8 cellular contexts compared by ENCODE assay signal in genomic region chr1:54404939-54405880, GRCh38. TPM values are rescaled to one million over a fixed set of nuclear protein-coding genes. Genes with fewer than 3 reads are reported as not detected.
DNase-seq lines count a peak whose midpoint lies in the region; ATAC-seq and TF ChIP-seq lines count a peak whose summit lies in the region.

No MANE protein-coding gene starts in this region.

- peak overlapping the region; percentile 59 to 60 for H3K4ac ChIP-seq in mesenchymal stem cell (ENCODE audit: low read depth in 1 of 2, low read length in 2 of 2)

- peaks cover 38% of the 10 kb centered on the region for H3K4me1 ChIP-seq in PC-3 (ENCODE audit: insufficient read depth, low read length)
- H3K4me1 ChIP-seq in colonic mucosa: peaks cover 17% of the 10 kb centered on the region
- H3K4me1 ChIP-seq in mesenchymal stem cell (ENCODE audit: control insufficient read depth, insufficient read depth, low read depth, low read length): peaks cover 23% of the 10 kb centered on the region
- peaks cover 42% of the 10 kb centered on the region for H3K4me1 ChIP-seq in upper lobe of right lung

- no peaks in the 10 kb centered on the region for H3K9me3 Mint-ChIP-seq in activated CD8-positive, alpha-beta memory T cell treated with anti-CD3 and anti-CD28 coated beads, Interleukin-2, amount 10 ng/mL, durations not matched to agents 7 days and 5 days (ENCODE audit: low read depth)

- WGBS in mesenchymal stem cell: 2% methylated on average over 29 of the region's 91 CpGs

- H2BK5ac ChIP-seq in mesenchymal stem cell (ENCODE audit: low read depth, low read length, poor library complexity, severe bottlenecking): no peak overlapping the region

- intact Hi-C loops in PC-3 (cut with micrococcal nuclease): loop anchor here (5.0 to 10.0 kb wide), 4 partner anchors 153 to 1078 kb away; partner anchors contain the start of genes CYB5RL, LRP8 and MRPL37
- intact Hi-C loops in colonic mucosa (cut with DNase I): loop anchor here (5.0 to 10.0 kb wide), 2 partner anchors 283 to 330 kb away; no protein-coding TSS in a partner anchor
- intact Hi-C loops in upper lobe of right lung (cut with DNase I): loop anchor here (5.0 kb wide), 1 partner anchor 82 kb away; no protein-coding TSS in a partner anchor

- H3K27ac ChIP-seq in PC-3 (ENCODE audit: low read length) (no peak overlapping the region), colonic mucosa (no peak overlapping the region), mesenchymal stem cell (ENCODE audit: low read length, poor library complexity, severe bottlenecking) (no peak overlapping the region), upper lobe of right lung (peak overlapping the region; percentile 38)

- no peak for ATAC-seq in activated CD8-positive, alpha-beta memory T cell treated with anti-CD3 and anti-CD28 coated beads, Interleukin-2, amount 10 ng/mL, durations not matched to agents 7 days and 5 days
- ATAC-seq in PC-3: no peak
- peak; percentile 10 for ATAC-seq in upper lobe of right lung
- ATAC-seq in HG03469 (IDR thresholded peaks at IDR 0.05; ENCODE audit: unreplicated experiment): no peak

- DNase-seq in activated CD8-positive, alpha-beta memory T cell treated with anti-CD3 and anti-CD28 coated beads, Interleukin-2, amount 10 ng/mL, durations not matched to agents 7 days and 5 days: peak; percentile 52
- no peak for DNase-seq in activated CD8-positive, alpha-beta memory T cell treated with anti-CD3 and anti-CD28 coated beads for 24 hours
- DNase-seq in PC-3: peak; percentile 18
- DNase-seq in colonic mucosa: no peak
- DNase-seq in mesenchymal stem cell: peak; percentile 31
- peak; percentile 72 for DNase-seq in upper lobe of right lung
- no peak for DNase-seq in NCI-H1694 treated with DMSO at 0.1 percent for 48 hours (lab: John Stamatoyannopoulos, UW)

- peak overlapping the region; percentile 53 for H3K27ac Mint-ChIP-seq in activated CD8-positive, alpha-beta memory T cell treated with anti-CD3 and anti-CD28 coated beads, Interleukin-2, amount 10 ng/mL, durations not matched to agents 7 days and 5 days

- H3K9me3 ChIP-seq in PC-3 (ENCODE audit: low read length) (no peaks in the 10 kb centered on the region), colonic mucosa (no peaks in the 10 kb centered on the region), mesenchymal stem cell (ENCODE audit: control insufficient read depth, low read length) (no peaks in the 10 kb centered on the region), upper lobe of right lung (no peaks in the 10 kb centered on the region)

- H2AK5ac ChIP-seq in mesenchymal stem cell (ENCODE audit: low read length, severe bottlenecking): no peak overlapping the region

- TF ChIP-seq CTCF in PC-3 (conservative IDR thresholded peaks at IDR 0.05; ENCODE audit: low read depth, low read length) (0 out of 2 replicates have a peak, but pooled peaks have one; percentile 17), colonic mucosa (IDR thresholded peaks at IDR 0.05) (no peak), upper lobe of right lung (IDR thresholded peaks at IDR 0.05) (no peak)

- peaks cover 16% of the 10 kb centered on the region for H3K79me2 ChIP-seq in PC-3 (ENCODE audit: low read length)

- H3K14ac ChIP-seq in mesenchymal stem cell (ENCODE audit: low read length in 2 of 2): peak overlapping the region; percentile 36 to 87

- peak overlapping the region; percentile 73 for H4K8ac ChIP-seq in mesenchymal stem cell (ENCODE audit: low read length)

- H4K20me1 ChIP-seq in PC-3 (ENCODE audit: low read length): peaks cover 8% of the 10 kb centered on the region; the same call in 1 of the 2 replicates

- H3K4me1 Mint-ChIP-seq in activated CD8-positive, alpha-beta memory T cell treated with anti-CD3 and anti-CD28 coated beads, Interleukin-2, amount 10 ng/mL, durations not matched to agents 7 days and 5 days: peaks cover 72% of the 10 kb centered on the region

- POLR2A ChIA-PET in PC-3 (lab: Charles Lee; ENCODE audit: unreplicated experiment): no interaction called here

- peak overlapping the region; percentile 82 for H3K4me3 ChIP-seq in PC-3 (ENCODE audit: low read length)
- peak overlapping the region; percentile 92 for H3K4me3 ChIP-seq in colonic mucosa
- H3K4me3 ChIP-seq in mesenchymal stem cell (ENCODE audit: insufficient read depth in 1 of 2, low read depth in 1 of 2, low read length in 2 of 2): peak overlapping the region; percentile 84 to 87
- peak overlapping the region; percentile 64 for H3K4me3 ChIP-seq in upper lobe of right lung

- H2BK15ac ChIP-seq in mesenchymal stem cell (ENCODE audit: low read depth, poor library complexity, severe bottlenecking): peak overlapping the region; percentile 38

- peak overlapping the region; percentile 71 to 83 for H3K18ac ChIP-seq in mesenchymal stem cell (ENCODE audit: low read depth in 1 of 2, low read length in 2 of 2)

- H2BK120ac ChIP-seq in mesenchymal stem cell (ENCODE audit: low read depth, low read length): peak overlapping the region; percentile 54

- H4K91ac ChIP-seq in mesenchymal stem cell (ENCODE audit: low read length): peak overlapping the region; percentile 57

- CTCF ChIA-PET in activated CD8-positive, alpha-beta memory T cell treated with anti-CD3 and anti-CD28 coated beads, Interleukin-2, amount 10 ng/mL, durations not matched to agents 7 days and 5 days (lab: Charles Lee): interaction anchor here (0.6 to 2.5 kb wide), 4 partner anchors 64 to 336 kb away, joined by 3 to 21 read pairs (median 4); no protein-coding TSS in a partner anchor
- CTCF ChIA-PET in PC-3 (lab: Charles Lee): no interaction called here

- H3K79me1 ChIP-seq in mesenchymal stem cell (replicated peaks; ENCODE audit: low read length, poor library complexity, severe bottlenecking): peaks cover 30% of the 10 kb centered on the region

- H3K36me3 ChIP-seq in PC-3 (ENCODE audit: low read depth, low read length) (peaks cover 9% of the 10 kb centered on the region; the same call in 1 of the 2 replicates), colonic mucosa (peaks cover 6% of the 10 kb centered on the region), mesenchymal stem cell (ENCODE audit: control insufficient read depth in 1 of 2, insufficient read depth in 2 of 2, low read depth in 1 of 2, low read length in 2 of 2) (peaks cover 6 to 32% of the 10 kb centered on the region in 2 experiments), upper lobe of right lung (peaks cover 20% of the 10 kb centered on the region)

- peak overlapping the region; percentile 82 for H3K4me3 Mint-ChIP-seq in activated CD8-positive, alpha-beta memory T cell treated with anti-CD3 and anti-CD28 coated beads, Interleukin-2, amount 10 ng/mL, durations not matched to agents 7 days and 5 days

- H3K23ac ChIP-seq in mesenchymal stem cell (ENCODE audit: low read length in 2 of 2): peak overlapping the region in 1 of 2 experiments; percentile 90

- H2BK12ac ChIP-seq in mesenchymal stem cell (ENCODE audit: low read length in 2 of 2): peak overlapping the region in 1 of 2 experiments; percentile 51

- H3K27me3 ChIP-seq in PC-3 (ENCODE audit: low read length) (no peaks in the 10 kb centered on the region), colonic mucosa (no peaks in the 10 kb centered on the region), mesenchymal stem cell (ENCODE audit: control insufficient read depth in 1 of 2, insufficient read depth in 1 of 2, low read length in 2 of 2) (no peaks in the 10 kb centered on the region), upper lobe of right lung (no peaks in the 10 kb centered on the region)

- H3K4me2 ChIP-seq in PC-3 (ENCODE audit: low read length): peak overlapping the region; percentile 96
- peak overlapping the region; percentile 85 for H3K4me2 ChIP-seq in mesenchymal stem cell (ENCODE audit: low read length, poor library complexity, severe bottlenecking)

- no TSS peak for BruUV-seq in PC-3 (replicated peaks; lab: Mats Ljungman, UMichigan)

- peaks cover 5% of the 10 kb centered on the region for H3F3A ChIP-seq in PC-3 (ENCODE audit: low read length, unreplicated experiment)

- peaks cover 40% of the 10 kb centered on the region for H3K36me3 Mint-ChIP-seq in activated CD8-positive, alpha-beta memory T cell treated with anti-CD3 and anti-CD28 coated beads, Interleukin-2, amount 10 ng/mL, durations not matched to agents 7 days and 5 days

- H3K9ac ChIP-seq in PC-3 (ENCODE audit: low read length) (0 out of 2 replicates have a peak overlapping the region, but pooled peaks have one; percentile 30), colonic mucosa (ENCODE audit: low read depth in 2 of 2, low read length in 2 of 2) (peak overlapping the region; percentile 71 to 84), mesenchymal stem cell (ENCODE audit: low read length) (peak overlapping the region; percentile 76)

- H2AFZ ChIP-seq in PC-3 (ENCODE audit: low read length): peak overlapping the region; percentile 68; the same call in 1 of the 2 replicates
- H2AFZ ChIP-seq in mesenchymal stem cell (ENCODE audit: low read depth, low read length): no peak overlapping the region

- no peaks in the 10 kb centered on the region for H3K9me2 ChIP-seq in PC-3 (replicated peaks; ENCODE audit: low read length)

- H3K27me3 Mint-ChIP-seq in activated CD8-positive, alpha-beta memory T cell treated with anti-CD3 and anti-CD28 coated beads, Interleukin-2, amount 10 ng/mL, durations not matched to agents 7 days and 5 days: no peaks in the 10 kb centered on the region

RNA-seq across cellular contexts. Expression of gene SSBP3, which starts 1.0 kb away (rescaled TPM):
- total RNA-seq in activated CD8-positive, alpha-beta memory T cell treated with anti-CD3 and anti-CD28 coated beads, Interleukin-2, amount 10 ng/mL, durations not matched to agents 7 days and 5 days: 100 to 1,000 TPM in 1 of 2 experiments, 10 to 100 TPM in 1; 88.7 to 116 TPM
- total RNA-seq in PC-3 (2014; rRNA removed) (13.0 and 15.0 TPM in 2 replicates), colonic mucosa (10 to 100 TPM; 63.8 to 76.5 TPM), upper lobe of right lung (40.4 TPM)
- polyA plus RNA-seq in mesenchymal stem cell (2013, experiment 1 of 2): 114 TPM
- 112 TPM for polyA plus RNA-seq in mesenchymal stem cell (2013, experiment 2 of 2)

Comparison
In these comparisons a context has a peak if more than half of its experiments do, and no peak if none do; other contexts are left out.
1. DNase-seq: peak in activated CD8-positive, alpha-beta memory T cell treated with anti-CD3 and anti-CD28 coated beads, Interleukin-2, amount 10 ng/mL, durations not matched to agents 7 days and 5 days (single experiment), PC-3 (single experiment), mesenchymal stem cell (single experiment) and upper lobe of right lung (single experiment); none in activated CD8-positive, alpha-beta memory T cell treated with anti-CD3 and anti-CD28 coated beads for 24 hours (single experiment), colonic mucosa (single experiment) and NCI-H1694 treated with DMSO at 0.1 percent for 48 hours (single experiment).
2. Peak in every context shown above with its lines, with median percentiles within 50 percentile points of each other: H3K4me3 ChIP-seq and H3K9ac ChIP-seq.